ENCODE assay signal across 1 cellular context in the genomic region with DNA sequence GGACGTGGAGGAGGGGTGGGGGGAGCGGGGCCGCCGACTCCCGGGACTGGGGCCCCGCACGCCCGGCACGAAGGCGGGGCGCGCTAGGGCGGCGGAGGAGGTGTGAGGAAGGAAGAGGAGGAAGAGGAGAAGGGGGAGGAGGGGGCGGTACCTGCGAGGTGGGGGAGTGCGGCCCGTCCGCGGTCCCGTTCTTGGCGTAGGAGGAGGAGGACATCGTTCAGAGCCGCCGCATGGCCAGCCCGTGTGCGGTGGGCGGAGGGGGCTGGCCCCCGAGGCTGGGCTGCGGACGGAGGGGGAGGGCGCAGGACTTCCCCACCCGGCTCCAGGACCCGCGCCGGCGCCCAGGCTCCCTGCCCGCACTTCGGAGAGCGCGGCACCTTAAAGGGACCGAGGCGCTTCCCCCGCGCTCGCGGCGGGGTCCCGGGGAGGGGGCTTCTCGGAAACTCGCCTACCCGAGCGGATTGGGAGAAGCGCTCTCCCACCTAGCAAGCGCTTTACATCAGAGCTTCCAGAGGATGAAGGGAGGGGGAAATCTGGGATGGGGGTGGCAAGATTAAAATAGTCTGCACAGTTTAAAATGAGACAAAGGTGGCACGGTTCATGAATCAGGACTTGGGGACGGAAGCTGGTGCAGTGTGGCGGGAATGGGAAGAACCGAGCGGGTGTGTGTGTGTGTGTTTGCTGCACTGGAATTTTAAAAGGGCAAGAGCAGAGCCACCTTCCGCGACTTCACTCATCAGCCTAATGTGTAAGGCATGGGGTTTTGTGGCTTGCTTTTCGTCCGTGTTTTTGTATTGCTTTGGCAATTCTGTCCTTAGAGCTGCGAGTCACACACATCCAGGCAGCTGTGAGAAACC.
TF ChIP-seq lines count a peak whose summit lies in the region.

A gene (minus strand): TSS at position 247 of the 857 bp plus-strand sequence.

TF ChIP-seq in WTC11, 78 proteins besides CTCF, POLR2A, EP300 and RAD21 (continued from another document):
- no peak for TF ChIP-seq CREB1 (CRISPR knock-in tag; IDR thresholded peaks at IDR 0.05)
- TF ChIP-seq, protein P1, sequence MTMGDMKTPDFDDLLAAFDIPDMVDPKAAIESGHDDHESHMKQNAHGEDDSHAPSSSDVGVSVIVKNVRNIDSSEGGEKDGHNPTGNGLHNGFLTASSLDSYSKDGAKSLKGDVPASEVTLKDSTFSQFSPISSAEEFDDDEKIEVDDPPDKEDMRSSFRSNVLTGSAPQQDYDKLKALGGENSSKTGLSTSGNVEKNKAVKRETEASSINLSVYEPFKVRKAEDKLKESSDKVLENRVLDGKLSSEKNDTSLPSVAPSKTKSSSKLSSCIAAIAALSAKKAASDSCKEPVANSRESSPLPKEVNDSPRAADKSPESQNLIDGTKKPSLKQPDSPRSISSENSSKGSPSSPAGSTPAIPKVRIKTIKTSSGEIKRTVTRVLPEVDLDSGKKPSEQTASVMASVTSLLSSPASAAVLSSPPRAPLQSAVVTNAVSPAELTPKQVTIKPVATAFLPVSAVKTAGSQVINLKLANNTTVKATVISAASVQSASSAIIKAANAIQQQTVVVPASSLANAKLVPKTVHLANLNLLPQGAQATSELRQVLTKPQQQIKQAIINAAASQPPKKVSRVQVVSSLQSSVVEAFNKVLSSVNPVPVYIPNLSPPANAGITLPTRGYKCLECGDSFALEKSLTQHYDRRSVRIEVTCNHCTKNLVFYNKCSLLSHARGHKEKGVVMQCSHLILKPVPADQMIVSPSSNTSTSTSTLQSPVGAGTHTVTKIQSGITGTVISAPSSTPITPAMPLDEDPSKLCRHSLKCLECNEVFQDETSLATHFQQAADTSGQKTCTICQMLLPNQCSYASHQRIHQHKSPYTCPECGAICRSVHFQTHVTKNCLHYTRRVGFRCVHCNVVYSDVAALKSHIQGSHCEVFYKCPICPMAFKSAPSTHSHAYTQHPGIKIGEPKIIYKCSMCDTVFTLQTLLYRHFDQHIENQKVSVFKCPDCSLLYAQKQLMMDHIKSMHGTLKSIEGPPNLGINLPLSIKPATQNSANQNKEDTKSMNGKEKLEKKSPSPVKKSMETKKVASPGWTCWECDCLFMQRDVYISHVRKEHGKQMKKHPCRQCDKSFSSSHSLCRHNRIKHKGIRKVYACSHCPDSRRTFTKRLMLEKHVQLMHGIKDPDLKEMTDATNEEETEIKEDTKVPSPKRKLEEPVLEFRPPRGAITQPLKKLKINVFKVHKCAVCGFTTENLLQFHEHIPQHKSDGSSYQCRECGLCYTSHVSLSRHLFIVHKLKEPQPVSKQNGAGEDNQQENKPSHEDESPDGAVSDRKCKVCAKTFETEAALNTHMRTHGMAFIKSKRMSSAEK (CRISPR knock-in tag; IDR thresholded peaks at IDR 0.05; ENCODE audit: borderline replicate concordance) = no peak
- TF ChIP-seq ESRRA (CRISPR knock-in tag; IDR thresholded peaks at IDR 0.05; ENCODE audit: borderline replicate concordance) = no peak
- TF ChIP-seq NFATC4 (CRISPR knock-in tag; IDR thresholded peaks at IDR 0.05) = no peak
- TF ChIP-seq RELA (CRISPR knock-in tag; IDR thresholded peaks at IDR 0.05; ENCODE audit: borderline replicate concordance) = no peak
- TF ChIP-seq, protein P2, sequence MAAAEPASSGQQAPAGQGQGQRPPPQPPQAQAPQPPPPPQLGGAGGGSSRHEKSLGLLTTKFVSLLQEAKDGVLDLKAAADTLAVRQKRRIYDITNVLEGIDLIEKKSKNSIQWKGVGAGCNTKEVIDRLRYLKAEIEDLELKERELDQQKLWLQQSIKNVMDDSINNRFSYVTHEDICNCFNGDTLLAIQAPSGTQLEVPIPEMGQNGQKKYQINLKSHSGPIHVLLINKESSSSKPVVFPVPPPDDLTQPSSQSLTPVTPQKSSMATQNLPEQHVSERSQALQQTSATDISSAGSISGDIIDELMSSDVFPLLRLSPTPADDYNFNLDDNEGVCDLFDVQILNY (CRISPR knock-in tag; IDR thresholded peaks at IDR 0.05) = peak; percentile 55; the same call in 1 of the 2 replicates
- TF ChIP-seq NFE2L1 (CRISPR knock-in tag; IDR thresholded peaks at IDR 0.05) = 0 out of 2 replicates have a peak, but pooled peaks have one; percentile 45
- no peak for TF ChIP-seq JAZF1 (CRISPR knock-in tag; IDR thresholded peaks at IDR 0.05)
- TF ChIP-seq, protein P3, sequence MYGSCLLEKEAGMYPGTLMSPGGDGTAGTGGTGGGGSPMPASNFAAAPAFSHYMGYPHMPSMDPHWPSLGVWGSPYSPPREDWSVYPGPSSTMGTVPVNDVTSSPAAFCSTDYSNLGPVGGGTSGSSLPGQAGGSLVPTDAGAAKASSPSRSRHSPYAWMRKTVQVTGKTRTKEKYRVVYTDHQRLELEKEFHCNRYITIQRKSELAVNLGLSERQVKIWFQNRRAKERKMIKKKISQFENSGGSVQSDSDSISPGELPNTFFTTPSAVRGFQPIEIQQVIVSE (CRISPR knock-in tag; IDR thresholded peaks at IDR 0.05; ENCODE audit: borderline replicate concordance) = no peak
- TF ChIP-seq ZNF138 (CRISPR knock-in tag; conservative IDR thresholded peaks at IDR 0.05) = peak; percentile 73; the same call in 1 of the 2 replicates
- TF ChIP-seq, protein P4, sequence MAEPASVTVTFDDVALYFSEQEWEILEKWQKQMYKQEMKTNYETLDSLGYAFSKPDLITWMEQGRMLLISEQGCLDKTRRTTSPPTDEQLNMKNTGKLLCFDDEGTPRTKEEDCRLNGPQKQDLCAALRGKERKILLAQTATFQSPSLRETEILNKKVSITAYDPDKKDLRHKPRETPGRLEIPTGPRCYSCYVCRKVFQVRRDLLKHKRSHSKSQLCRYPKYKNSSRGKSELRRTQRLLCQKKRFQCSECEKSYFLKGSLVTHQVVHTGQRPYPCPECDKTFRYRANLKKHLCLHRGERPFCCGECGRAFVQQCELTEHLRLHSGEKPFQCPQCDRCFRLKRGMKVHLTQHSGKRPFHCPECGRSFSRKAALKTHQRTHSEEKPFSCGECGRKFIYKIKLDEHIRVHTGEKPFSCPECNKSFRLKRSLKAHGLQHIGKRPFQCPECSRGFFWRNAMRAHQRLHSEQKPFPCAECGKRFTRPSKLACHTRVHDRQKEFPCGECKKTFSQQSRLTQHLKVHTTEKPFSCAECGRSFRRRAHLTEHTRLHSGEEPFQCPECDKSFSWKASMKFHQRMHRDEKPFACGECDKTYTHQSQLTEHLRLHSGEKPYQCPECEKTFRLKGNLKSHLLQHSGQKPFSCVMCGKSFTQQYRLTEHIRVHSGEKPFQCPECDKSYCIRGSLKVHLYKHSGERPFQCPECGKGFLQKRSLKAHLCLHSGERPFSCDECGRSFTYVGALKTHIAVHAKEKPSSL (CRISPR knock-in tag; conservative IDR thresholded peaks at IDR 0.05) = no peak
- peak; percentile 67; the same call in 1 of the 2 replicates for TF ChIP-seq FOXP1 (CRISPR knock-in tag; IDR thresholded peaks at IDR 0.05; ENCODE audit: borderline replicate concordance)
- TF ChIP-seq, protein P5, sequence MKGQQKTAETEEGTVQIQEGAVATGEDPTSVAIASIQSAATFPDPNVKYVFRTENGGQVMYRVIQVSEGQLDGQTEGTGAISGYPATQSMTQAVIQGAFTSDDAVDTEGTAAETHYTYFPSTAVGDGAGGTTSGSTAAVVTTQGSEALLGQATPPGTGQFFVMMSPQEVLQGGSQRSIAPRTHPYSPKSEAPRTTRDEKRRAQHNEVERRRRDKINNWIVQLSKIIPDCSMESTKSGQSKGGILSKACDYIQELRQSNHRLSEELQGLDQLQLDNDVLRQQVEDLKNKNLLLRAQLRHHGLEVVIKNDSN (CRISPR knock-in tag; IDR thresholded peaks at IDR 0.05) = peak; percentile 43; the same call in 1 of the 2 replicates
- no peak for TF ChIP-seq ZNF219 (CRISPR knock-in tag; IDR thresholded peaks at IDR 0.05; ENCODE audit: borderline replicate concordance)
- TF ChIP-seq RORB (CRISPR knock-in tag; IDR thresholded peaks at IDR 0.05) = no peak
- no peak for TF ChIP-seq ZNF317 (CRISPR knock-in tag; IDR thresholded peaks at IDR 0.05; ENCODE audit: borderline replicate concordance, low read depth)
- TF ChIP-seq MYBL2 (CRISPR knock-in tag; IDR thresholded peaks at IDR 0.05) = peak; percentile 68
- TF ChIP-seq, protein P6, sequence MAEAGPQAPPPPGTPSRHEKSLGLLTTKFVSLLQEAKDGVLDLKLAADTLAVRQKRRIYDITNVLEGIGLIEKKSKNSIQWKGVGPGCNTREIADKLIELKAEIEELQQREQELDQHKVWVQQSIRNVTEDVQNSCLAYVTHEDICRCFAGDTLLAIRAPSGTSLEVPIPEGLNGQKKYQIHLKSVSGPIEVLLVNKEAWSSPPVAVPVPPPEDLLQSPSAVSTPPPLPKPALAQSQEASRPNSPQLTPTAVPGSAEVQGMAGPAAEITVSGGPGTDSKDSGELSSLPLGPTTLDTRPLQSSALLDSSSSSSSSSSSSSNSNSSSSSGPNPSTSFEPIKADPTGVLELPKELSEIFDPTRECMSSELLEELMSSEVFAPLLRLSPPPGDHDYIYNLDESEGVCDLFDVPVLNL (CRISPR knock-in tag; IDR thresholded peaks at IDR 0.05; ENCODE audit: borderline replicate concordance, low read depth) = 0 out of 2 replicates have a peak, but pooled peaks have one; percentile 45
- TF ChIP-seq ZBTB21 (CRISPR knock-in tag; IDR thresholded peaks at IDR 0.05; ENCODE audit: borderline replicate concordance) = no peak
- no peak for TF ChIP-seq OVOL2 (CRISPR knock-in tag; IDR thresholded peaks at IDR 0.05; ENCODE audit: borderline replicate concordance)
- 0 out of 2 replicates have a peak, but pooled peaks have one; percentile 23 for TF ChIP-seq TEAD1 (CRISPR knock-in tag; IDR thresholded peaks at IDR 0.05)
- TF ChIP-seq, protein P7, sequence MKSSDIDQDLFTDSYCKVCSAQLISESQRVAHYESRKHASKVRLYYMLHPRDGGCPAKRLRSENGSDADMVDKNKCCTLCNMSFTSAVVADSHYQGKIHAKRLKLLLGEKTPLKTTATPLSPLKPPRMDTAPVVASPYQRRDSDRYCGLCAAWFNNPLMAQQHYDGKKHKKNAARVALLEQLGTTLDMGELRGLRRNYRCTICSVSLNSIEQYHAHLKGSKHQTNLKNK (CRISPR knock-in tag; IDR thresholded peaks at IDR 0.05) = no peak
- no peak for TF ChIP-seq EMX1 (CRISPR knock-in tag; IDR thresholded peaks at IDR 0.05)
- TF ChIP-seq HMGA2 (CRISPR knock-in tag; IDR thresholded peaks at IDR 0.05) = no peak
- no peak for TF ChIP-seq ZNF423 (CRISPR knock-in tag; IDR thresholded peaks at IDR 0.05)
- TF ChIP-seq GABPB1 (CRISPR knock-in tag; IDR thresholded peaks at IDR 0.05) = no peak
- peak; percentile 69; the same call in 1 of the 2 replicates for TF ChIP-seq ETV6 (CRISPR knock-in tag; IDR thresholded peaks at IDR 0.05)
- TF ChIP-seq KAT7 (CRISPR knock-in tag; IDR thresholded peaks at IDR 0.05; ENCODE audit: borderline replicate concordance) = no peak
- TF ChIP-seq TP53 (CRISPR knock-in tag; IDR thresholded peaks at IDR 0.05) = peak; percentile 80; the same call in 1 of the 2 replicates
